2 cellular contexts compared by ENCODE assay signal in genomic region chr7:33933611-33934281, GRCh38.
TF ChIP-seq lines count a peak whose summit lies in the region.

No MANE protein-coding gene starts in this region.

TF ChIP-seq in SK-N-SH treated with all-trans-retinoic acid at 6 μM for 48 hours, 23 proteins besides CTCF, POLR2A, EP300 and RAD21 (continued from another document):
- TF ChIP-seq CSRNP3 (CRISPR knock-in tag; IDR thresholded peaks at IDR 0.05): no peak
TF ChIP-seq in SK-N-SH treated with all-trans-retinoic acid at 6 μM for 48 hours: peak in this region for 0.

TF ChIP-seq in HepG2, 621 proteins besides CTCF, POLR2A, EP300 and RAD21 (continued from another document):
- TF ChIP-seq ZNF503 (CRISPR knock-in tag; IDR thresholded peaks at IDR 0.05) (no peak), SOX13 (IDR thresholded peaks at IDR 0.05) (no peak), SOX13 (CRISPR knock-in tag; conservative IDR thresholded peaks at IDR 0.05 in 1 of 2, IDR thresholded peaks at IDR 0.05 in 1 of 2) (no peak), FOXA1 (IDR thresholded peaks at IDR 0.05) (no peak), FOXA1 (CRISPR knock-in tag; IDR thresholded peaks at IDR 0.05) (no peak), CHD4 (IDR thresholded peaks at IDR 0.05; ENCODE audit: borderline replicate concordance, low read length) (no peak), ZSCAN25 (CRISPR knock-in tag; IDR thresholded peaks at IDR 0.05) (no peak), CEBPZ (IDR thresholded peaks at IDR 0.05; ENCODE audit: low read length) (no peak)
